In the genomic region with DNA sequence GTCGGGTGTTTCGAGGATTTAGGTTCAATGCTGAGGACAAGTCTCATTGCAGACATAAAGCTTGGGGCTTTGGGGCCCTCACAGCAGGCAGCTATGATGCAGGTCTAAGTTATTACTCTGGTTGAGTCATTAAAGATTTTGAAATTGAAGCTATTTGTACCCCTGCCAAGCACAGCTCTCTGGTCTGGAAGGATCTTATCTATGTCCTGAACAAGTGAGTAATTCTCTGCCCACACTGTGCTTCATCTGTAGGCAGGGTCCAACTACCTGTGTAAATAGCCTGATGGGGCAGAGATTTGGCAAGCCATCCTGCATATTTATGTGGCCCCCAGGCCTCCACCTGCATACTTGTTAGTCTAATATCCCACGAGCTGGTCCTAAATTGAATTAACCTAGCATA, we compare ENCODE assay signal across 1 cellular context.
TF ChIP-seq lines count a peak whose summit lies in the region.

No MANE protein-coding gene starts in this region.

TF ChIP-seq in IMR-90, 13 proteins besides CTCF, POLR2A, EP300 and RAD21 (continued from another document):
- TF ChIP-seq, protein P1, sequence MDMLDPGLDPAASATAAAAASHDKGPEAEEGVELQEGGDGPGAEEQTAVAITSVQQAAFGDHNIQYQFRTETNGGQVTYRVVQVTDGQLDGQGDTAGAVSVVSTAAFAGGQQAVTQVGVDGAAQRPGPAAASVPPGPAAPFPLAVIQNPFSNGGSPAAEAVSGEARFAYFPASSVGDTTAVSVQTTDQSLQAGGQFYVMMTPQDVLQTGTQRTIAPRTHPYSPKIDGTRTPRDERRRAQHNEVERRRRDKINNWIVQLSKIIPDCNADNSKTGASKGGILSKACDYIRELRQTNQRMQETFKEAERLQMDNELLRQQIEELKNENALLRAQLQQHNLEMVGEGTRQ (IDR thresholded peaks at IDR 0.05; ENCODE audit: low read depth, low read length) = no peak
TF ChIP-seq in IMR-90: peak in this region for 0.
